In the genomic region with DNA sequence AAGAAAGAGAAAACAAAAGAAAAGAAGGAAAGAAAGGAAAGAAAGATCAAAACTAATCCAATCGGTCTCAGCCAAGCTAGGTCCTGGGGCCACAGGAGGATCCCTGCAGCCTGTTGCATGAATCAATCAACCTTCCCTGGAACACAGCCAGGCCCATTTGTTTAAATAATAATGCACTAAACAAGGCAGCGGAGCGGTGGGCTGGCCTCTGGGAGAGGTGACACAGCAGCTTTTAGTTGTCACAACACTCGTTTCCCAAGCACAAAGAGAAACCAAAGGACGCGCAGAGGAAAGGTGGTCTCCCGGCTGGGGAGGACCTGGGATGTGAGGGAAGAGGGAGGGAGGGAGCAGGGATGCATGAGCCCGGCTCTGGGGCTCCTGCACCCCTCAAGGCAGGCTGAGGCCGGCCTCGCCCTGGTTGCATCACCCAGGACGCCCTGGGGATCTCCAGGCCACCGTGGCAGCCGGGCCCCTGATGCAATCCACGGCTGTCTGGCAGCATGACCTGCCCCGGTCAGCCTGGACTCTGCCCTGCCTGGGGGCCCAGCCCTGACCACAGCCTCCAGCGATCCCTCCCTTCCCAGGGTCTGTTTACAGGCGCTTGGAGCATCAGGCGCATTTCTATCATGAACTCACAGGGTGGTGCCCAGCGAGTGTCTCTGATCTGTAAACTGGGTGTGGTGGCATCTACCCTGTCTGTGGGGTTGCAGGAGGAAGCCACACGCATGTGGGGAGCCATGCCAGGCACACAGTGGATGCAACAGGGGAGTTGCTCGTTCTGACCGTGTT, we compare ENCODE assay signal across 8 cellular contexts. TPM values are rescaled to one million over a fixed set of nuclear protein-coding genes. Genes with fewer than 3 reads are reported as not detected.
A peak's percentile ranks its signal among the peaks of the same experiment; 100 is the strongest.
DNase-seq lines count a peak whose midpoint lies in the region; ATAC-seq, FAIRE-seq and TF ChIP-seq lines count a peak whose summit lies in the region.

No MANE protein-coding gene starts in this region.

- no peak for FAIRE-seq in pancreas (lab: Jason Lieb, UNC)

- DNase-seq in CD1c-positive myeloid dendritic cell (ENCODE audit: extremely low spot score), result peak; percentile 60
- DNase-seq in HuH-7 (ENCODE audit: low spot score), result peak; percentile 92
- DNase-seq in SJCRH30, result peak; percentile 59 to 60
- DNase-seq in fibroblast of the aortic adventitia (ENCODE audit: low read depth), result peak; percentile 80
- DNase-seq in pancreas, result peak in 2 of 6 donors; percentile 31 to 64
- no peak for DNase-seq in stimulated activated CD4-positive, alpha-beta T cell treated with anti-CD3 and anti-CD28 coated beads, Interleukin-12 subunit alpha, Interleukin-12 subunit beta, amount 100 ng/mL, for 4 hours
- no peak for DNase-seq in Ammon's horn (ENCODE audit: low spot score)
- DNase-seq in AML-193 (lab: John Stamatoyannopoulos, UW), result no peak

- WGBS in pancreas, 2 donors, result 23 to 33% methylated on average over 22 of the region's 22 CpGs

- peak overlapping the region; percentile 33 for H3K4me3 ChIP-seq in SJCRH30
- no peak overlapping the region for H3K4me3 ChIP-seq in fibroblast of the aortic adventitia (ENCODE audit: low read depth, low read length)
- no peak overlapping the region for H3K4me3 ChIP-seq in pancreas

- intact Hi-C loops in pancreas (cut with DNase I), result no loop called here

- peak in 3 of 4 donors; percentile 59 to 75 (median 63) for ATAC-seq in pancreas

- peaks cover 11% of the 10 kb centered on the region; the same call in 1 of the 2 replicates for H3K27me3 ChIP-seq in SJCRH30
- no peaks in the 10 kb centered on the region for H3K27me3 ChIP-seq in pancreas

- H3K4me1 ChIP-seq in SJCRH30 (no peaks in the 10 kb centered on the region), pancreas (no peaks in the 10 kb centered on the region)

- H3K9me3 ChIP-seq in SJCRH30 (replicated peaks) (no peaks in the 10 kb centered on the region), pancreas (no peaks in the 10 kb centered on the region)

- H3K27ac ChIP-seq in SJCRH30, result no peak overlapping the region
- no peak overlapping the region for H3K27ac ChIP-seq in pancreas

- TF ChIP-seq CTCF in fibroblast of the aortic adventitia (IDR thresholded peaks at IDR 0.05; ENCODE audit: insufficient read depth, low read length) (no peak), pancreas (IDR thresholded peaks at IDR 0.05) (no peak)

- H3K36me3 ChIP-seq in SJCRH30 (no peaks in the 10 kb centered on the region), pancreas (no peaks in the 10 kb centered on the region)

RNA-seq across cellular contexts. Expression of a gene that starts 32.5 kb away (rescaled TPM):
- total RNA-seq in SJCRH30 (2014; rRNA removed; shearing (Covaris generic)), result 0.68 and 2.3 TPM in 2 replicates
- 4.1 and 5.6 TPM in 2 replicates for total RNA-seq in fibroblast of the aortic adventitia (ENCODE audit: low replicate concordance)
- total RNA-seq in pancreas, result 1 to 10 TPM in 5 of 6 donors, under 1 TPM in 1; 0.58 to 2.9 (median 2.0) TPM
- 10 to 100 TPM; 15.0 to 21.5 TPM for polyA plus RNA-seq in pancreas

RNA-seq across cellular contexts. Expression of a gene that starts 33.8 kb away (rescaled TPM):
- 7.2 and 7.6 TPM in 2 replicates for total RNA-seq in SJCRH30 (2014; rRNA removed; shearing (Covaris generic))
- total RNA-seq in fibroblast of the aortic adventitia (ENCODE audit: low replicate concordance) (9.1 and 21.2 TPM in 2 replicates), pancreas (10 to 100 TPM; 23.3 to 71.7 (median 43.1) TPM)
- polyA plus RNA-seq in pancreas, result 100 to 1,000 TPM in 1 of 2 donors, 10 to 100 TPM in 1; 74.4 to 106 TPM

Comparison
In these comparisons a context has a peak if more than half of its experiments do, and no peak if none do; other contexts are left out.
1. DNase-seq: peak in CD1c-positive myeloid dendritic cell (single experiment), HuH-7 (single experiment), SJCRH30 (2 of 2) and fibroblast of the aortic adventitia (single experiment); none in stimulated activated CD4-positive, alpha-beta T cell treated with anti-CD3 and anti-CD28 coated beads, Interleukin-12 subunit alpha, Interleukin-12 subunit beta, amount 100 ng/mL, for 4 hours (single experiment), Ammon's horn (single experiment) and AML-193 (0 of 2).